In the genomic region with DNA sequence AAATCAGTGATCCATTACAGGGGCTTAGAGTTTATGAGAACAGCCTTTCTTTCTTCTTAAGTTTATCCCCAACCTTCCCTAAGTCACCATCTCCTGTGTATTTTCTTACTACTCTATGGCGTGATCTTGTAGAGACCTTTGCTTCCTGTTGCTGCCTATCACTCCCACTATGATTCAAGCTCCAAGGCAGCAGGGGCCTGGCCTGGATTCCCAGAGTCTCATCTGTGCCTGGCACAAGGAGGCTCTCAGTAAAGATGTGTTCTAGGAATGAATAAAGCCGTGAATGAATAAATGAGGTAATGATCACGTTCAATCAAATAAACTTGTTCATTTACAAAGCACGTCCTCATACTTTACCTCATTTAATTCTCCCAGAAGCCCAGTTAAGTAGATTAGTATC, we compare ENCODE assay signal across 19 cellular contexts. TPM values are rescaled to one million over a fixed set of nuclear protein-coding genes. Genes with fewer than 3 reads are reported as not detected.
"Had no signal": no experiment of that assay in that cellular context is flagged by ENCODE, and none has a peak within 500 bp of the region (broad histone marks: within the 10 kb centered on the region; RNA-seq: fewer than 3 reads in every experiment).

No MANE protein-coding gene starts in this region.

- H3K9me3 Mint-ChIP-seq: T-helper 2 cell treated with Interferon-gamma antibody and Interleukin-4, amounts not matched to agents 5 μg/mL and 100 μg/mL, for 36 hours had no signal

- H3K27me3 Mint-ChIP-seq: activated CD4-positive, alpha-beta T cell treated with anti-CD3 and anti-CD28 coated beads for 36 hours; activated CD8-positive, alpha-beta T cell treated with anti-CD3 and anti-CD28 coated beads for 36 hours; activated naive CD8-positive, alpha-beta T cell treated with anti-CD3 and anti-CD28 coated beads, Interleukin-2, amount 10 ng/mL, durations not matched to agents 7 days and 5 days; activated T-cell treated with anti-CD3 and anti-CD28 coated beads, Interleukin-2, amount 50 U/mL, for 24 hours; naive thymus-derived CD4-positive, alpha-beta T cell; stimulated activated memory B cell treated with anti-CD40 and anti-IgM and Interleukin-4, amounts not matched to agents 10 μg/mL and 1 μg/mL and 100 μg/mL, for 72 hours had no signal

- H3K4me1 Mint-ChIP-seq: activated CD4-positive, alpha-beta T cell treated with anti-CD3 and anti-CD28 coated beads for 36 hours; immature natural killer cell; stimulated activated memory B cell treated with anti-CD40 and anti-IgM and Interleukin-4, amounts not matched to agents 10 μg/mL and 1 μg/mL and 100 μg/mL, for 72 hours; WTC11 had no signal

- DNase-seq: activated CD4-positive, alpha-beta T cell treated with anti-CD3 and anti-CD28 coated beads for 36 hours; activated CD8-positive, alpha-beta T cell treated with anti-CD3 and anti-CD28 coated beads for 36 hours; activated naive CD4-positive, alpha-beta T cell treated with Interleukin-2 at 50 U/mL for 16 hours; activated naive CD8-positive, alpha-beta T cell treated with anti-CD3 and anti-CD28 coated beads, Interleukin-2, amount 10 ng/mL, durations not matched to agents 7 days and 5 days; activated T-cell treated with anti-CD3 and anti-CD28 coated beads, Interleukin-2, amount 50 U/mL, for 24 hours; foreskin keratinocyte; immature natural killer cell; mesendoderm; naive thymus-derived CD4-positive, alpha-beta T cell; sigmoid colon; SK-N-SH; spleen; stimulated activated CD4-positive, alpha-beta T cell treated with anti-CD3 and anti-CD28 coated beads, Interleukin-4, amount 100 ng/mL, for 4 hours had no signal

- H3K4me3 ChIP-seq: sigmoid colon, spleen, thoracic aorta had no signal

- H3K4me1 ChIP-seq: foreskin keratinocyte, sigmoid colon had no signal

- H3K9me2 ChIP-seq: SK-N-SH had no signal

- H3K9me3 ChIP-seq: sigmoid colon, SK-N-SH, thoracic aorta had no signal

- H3K27ac ChIP-seq: epithelial cell of prostate, foreskin keratinocyte, sigmoid colon, spleen, thoracic aorta had no signal

- ATAC-seq: activated CD4-positive, alpha-beta T cell treated with anti-CD3 and anti-CD28 coated beads for 36 hours; activated CD8-positive, alpha-beta T cell treated with anti-CD3 and anti-CD28 coated beads for 36 hours; foreskin keratinocyte; naive thymus-derived CD4-positive, alpha-beta T cell; stimulated activated memory B cell treated with anti-CD40 and anti-IgM and Interleukin-4, amounts not matched to agents 10 μg/mL and 1 μg/mL and 100 μg/mL, for 72 hours; WTC11 had no signal

- H3K27me3 ChIP-seq: foreskin keratinocyte, sigmoid colon, spleen had no signal

- H3K27ac Mint-ChIP-seq: activated CD4-positive, alpha-beta T cell treated with anti-CD3 and anti-CD28 coated beads for 36 hours; activated CD8-positive, alpha-beta T cell treated with anti-CD3 and anti-CD28 coated beads for 36 hours; activated naive CD8-positive, alpha-beta T cell treated with anti-CD3 and anti-CD28 coated beads, Interleukin-2, amount 10 ng/mL, durations not matched to agents 7 days and 5 days; activated T-cell treated with anti-CD3 and anti-CD28 coated beads, Interleukin-2, amount 50 U/mL, for 24 hours; activated T-helper 2 cell treated with anti-CD3 and anti-CD28 coated beads, Interferon-gamma antibody, Interleukin-2, Interleukin-4, amounts not matched to agents 10 μg/mL and 5 μg/mL and 100 μg/mL, durations not matched to agents 14 hours and 24 hours and 36 hours; immature natural killer cell; naive thymus-derived CD4-positive, alpha-beta T cell; stimulated activated memory B cell treated with anti-CD40 and anti-IgM and Interleukin-4, amounts not matched to agents 10 μg/mL and 1 μg/mL and 100 μg/mL, for 72 hours; T-helper 2 cell treated with Interferon-gamma antibody and Interleukin-4, amounts not matched to agents 5 μg/mL and 100 μg/mL, for 36 hours; WTC11 had no signal

- H3K4me2 ChIP-seq: SK-N-SH had no signal

- H3K4me3 Mint-ChIP-seq: activated CD4-positive, alpha-beta T cell treated with anti-CD3 and anti-CD28 coated beads for 36 hours; activated CD8-positive, alpha-beta T cell treated with anti-CD3 and anti-CD28 coated beads for 36 hours; activated naive CD8-positive, alpha-beta T cell treated with anti-CD3 and anti-CD28 coated beads, Interleukin-2, amount 10 ng/mL, durations not matched to agents 7 days and 5 days; activated T-cell treated with anti-CD3 and anti-CD28 coated beads, Interleukin-2, amount 50 U/mL, for 24 hours; immature natural killer cell; naive thymus-derived CD4-positive, alpha-beta T cell; stimulated activated memory B cell treated with anti-CD40 and anti-IgM and Interleukin-4, amounts not matched to agents 10 μg/mL and 1 μg/mL and 100 μg/mL, for 72 hours; T-helper 2 cell treated with Interferon-gamma antibody and Interleukin-4, amounts not matched to agents 5 μg/mL and 100 μg/mL, for 36 hours; WTC11 had no signal

RNA-seq across cellular contexts. Expression of a gene that starts 45.4 kb away (rescaled TPM):
- total RNA-seq: activated CD4-positive, alpha-beta T cell treated with anti-CD3 and anti-CD28 coated beads for 36 hours; activated CD8-positive, alpha-beta T cell treated with anti-CD3 and anti-CD28 coated beads for 36 hours; activated naive CD8-positive, alpha-beta T cell treated with anti-CD3 and anti-CD28 coated beads, Interleukin-2, amount 10 ng/mL, durations not matched to agents 7 days and 5 days; activated T-helper 2 cell treated with anti-CD3 and anti-CD28 coated beads, Interferon-gamma antibody, Interleukin-2, Interleukin-4, amounts not matched to agents 10 μg/mL and 5 μg/mL and 100 μg/mL, durations not matched to agents 14 hours and 24 hours and 36 hours had no signal
- polyA plus RNA-seq: naive thymus-derived CD4-positive, alpha-beta T cell had no signal
